In genomic region chr16:57264950-57265371, GRCh38 we compare ENCODE assay signal across 12 cellular contexts. TPM values are rescaled to one million over a fixed set of nuclear protein-coding genes. Genes with fewer than 3 reads are reported as not detected.
DNase-seq lines count a peak whose midpoint lies in the region; ATAC-seq and TF ChIP-seq lines count a peak whose summit lies in the region.
"Had no signal": no experiment of that assay in that cellular context is flagged by ENCODE, and none has a peak within 500 bp of the region (broad histone marks: within the 10 kb centered on the region; RNA-seq: fewer than 3 reads in every experiment).

No MANE protein-coding gene starts in this region.

- H3K36me3 Mint-ChIP-seq in activated T-helper 17 cell treated with anti-CD3 and anti-CD28 coated beads, Interleukin-2, amount 50 U/mL, for 72 hours (ENCODE audit: low read depth): no peaks in the 10 kb centered on the region
- H3K36me3 Mint-ChIP-seq: IgD-negative memory B cell had no signal

- TF ChIP-seq CTCF in spleen (IDR thresholded peaks at IDR 0.05 in 8 of 11, conservative IDR thresholded peaks at IDR 0.05 in 3 of 11): no peak

- no peak for ATAC-seq in activated T-helper 17 cell treated with anti-CD3 and anti-CD28 coated beads, Interleukin-2, amount 50 U/mL, for 72 hours (replicated peaks)
- ATAC-seq: psoas muscle had no signal

- no peaks in the 10 kb centered on the region for H3K27me3 Mint-ChIP-seq in activated T-helper 17 cell treated with anti-CD3 and anti-CD28 coated beads, Interleukin-2, amount 50 U/mL, for 72 hours
- H3K27me3 Mint-ChIP-seq: activated B cell treated with CpG ODN at 0.5 μM for 24 hours; stimulated activated naive CD8-positive, alpha-beta T cell treated with anti-CD3 and anti-CD28 coated beads, Interleukin-15, Interleukin-2, amounts not matched to agents 100 ng/mL and 50 ng/mL, for 24 hours had no signal

- intact Hi-C loops in spleen (cut with DNase I; ENCODE audit: low total_unique reads): no loop called here

- H3K27me3 ChIP-seq in H7 (ENCODE audit: control insufficient read depth, insufficient read depth, low read length): no peaks in the 10 kb centered on the region
- no peaks in the 10 kb centered on the region for H3K27me3 ChIP-seq in layer of hippocampus (ENCODE audit: control insufficient read depth, insufficient read depth, low read length)
- H3K27me3 ChIP-seq in spleen (replicated peaks in 1 of 7): no peaks in the 10 kb centered on the region

- peaks cover 20% of the 10 kb centered on the region for H3K4me1 Mint-ChIP-seq in activated T-helper 17 cell treated with anti-CD3 and anti-CD28 coated beads, Interleukin-2, amount 50 U/mL, for 72 hours

- no peaks in the 10 kb centered on the region for H3K9me3 Mint-ChIP-seq in activated T-helper 17 cell treated with anti-CD3 and anti-CD28 coated beads, Interleukin-2, amount 50 U/mL, for 72 hours
- H3K9me3 Mint-ChIP-seq: activated B cell treated with CpG ODN at 0.5 μM for 24 hours; IgD-negative memory B cell; stimulated activated naive CD8-positive, alpha-beta T cell treated with anti-CD3 and anti-CD28 coated beads, Interleukin-15, Interleukin-2, amounts not matched to agents 100 ng/mL and 50 ng/mL, for 24 hours had no signal

- peak overlapping the region; percentile 53 for H3K27ac Mint-ChIP-seq in activated T-helper 17 cell treated with anti-CD3 and anti-CD28 coated beads, Interleukin-2, amount 50 U/mL, for 72 hours
- H3K27ac Mint-ChIP-seq: activated B cell treated with CpG ODN at 0.5 μM for 24 hours; stimulated activated naive CD8-positive, alpha-beta T cell treated with anti-CD3 and anti-CD28 coated beads, Interleukin-15, Interleukin-2, amounts not matched to agents 100 ng/mL and 50 ng/mL, for 24 hours had no signal

- H3K36me3 ChIP-seq in H7 (replicated peaks; ENCODE audit: control insufficient read depth, insufficient read depth, low read length): no peaks in the 10 kb centered on the region
- no peaks in the 10 kb centered on the region for H3K36me3 ChIP-seq in spleen

- no peak overlapping the region for H3K4me3 Mint-ChIP-seq in activated T-helper 17 cell treated with anti-CD3 and anti-CD28 coated beads, Interleukin-2, amount 50 U/mL, for 72 hours
- H3K4me3 Mint-ChIP-seq: activated B cell treated with CpG ODN at 0.5 μM for 24 hours; IgD-negative memory B cell; stimulated activated naive CD8-positive, alpha-beta T cell treated with anti-CD3 and anti-CD28 coated beads, Interleukin-15, Interleukin-2, amounts not matched to agents 100 ng/mL and 50 ng/mL, for 24 hours had no signal

- TF ChIP-seq POLR2A in spleen (IDR thresholded peaks at IDR 0.05): no peak

- H3K9me3 ChIP-seq in spleen: no peaks in the 10 kb centered on the region
- H3K9me3 ChIP-seq: Caco-2, psoas muscle had no signal

- H3K4me3 ChIP-seq in H7 (ENCODE audit: insufficient read depth, low read depth, low read length): no peak overlapping the region
- no peak overlapping the region for H3K4me3 ChIP-seq in spleen
- H3K4me3 ChIP-seq: psoas muscle had no signal

- DNase-seq in H7 (peak; percentile 39), spleen (peak; percentile 69), RKO (ENCODE audit: low spot score) (no peak), NCI-H524 (lab: John Stamatoyannopoulos, UW) (no peak), T-helper 9 cell (no peak)
- DNase-seq: activated B cell treated with CpG ODN at 0.5 μM for 24 hours, Caco-2 had no signal

- peak overlapping the region; percentile 93 for H3K27ac ChIP-seq in layer of hippocampus (ENCODE audit: low read depth, low read length)
- H3K27ac ChIP-seq in spleen: peak overlapping the region in 1 of 8 donors; percentile 3
- H3K27ac ChIP-seq: psoas muscle had no signal

- H3K4me1 ChIP-seq in spleen: peaks cover 0 to 54% (median 21%) of the 10 kb centered on the region in 6 donors
- H3K4me1 ChIP-seq: psoas muscle had no signal

- WGBS in spleen, 5 donors: 86 to 93% (median 89%) methylated on average over 11 of the region's 11 CpGs

RNA-seq across cellular contexts. Expression of gene PLLP, which starts 19.5 kb away (rescaled TPM):
- total RNA-seq in H7 (2014; rRNA removed; shearing (Covaris generic)): 1.6 and 3.0 TPM in 2 replicates
- total RNA-seq in activated T-helper 17 cell treated with anti-CD3 and anti-CD28 coated beads, Interleukin-2, amount 50 U/mL, for 72 hours: not detected
- total RNA-seq in spleen: 10 to 100 TPM in 6 of 7 donors, 1 to 10 TPM in 1; 9.6 to 53.1 (median 29.1) TPM
- 10 to 100 TPM in 1 of 3 donors, 1 to 10 TPM in 2; 4.7 to 19.1 (median 7.0) TPM for polyA plus RNA-seq in spleen
- total RNA-seq: activated B cell treated with CpG ODN at 0.5 μM for 24 hours had no signal

RNA-seq across cellular contexts. Expression of gene ARL2BP, which starts 19.9 kb away (rescaled TPM):
- 27.7 and 28.3 TPM in 2 replicates for total RNA-seq in H7 (2014; rRNA removed; shearing (Covaris generic))
- 10 to 100 TPM; 17.0 to 23.5 TPM for total RNA-seq in activated T-helper 17 cell treated with anti-CD3 and anti-CD28 coated beads, Interleukin-2, amount 50 U/mL, for 72 hours
- 10 to 100 TPM; 38.0 to 84.6 (median 62.4) TPM for total RNA-seq in spleen
- polyA plus RNA-seq in spleen: 10 to 100 TPM; 30.1 to 65.1 (median 35.7) TPM

Comparison
In these comparisons a context has a peak if more than half of its experiments do, and no peak if none do; other contexts are left out.
1. DNase-seq: peak in H7 (single experiment) and spleen (single experiment); none in RKO (single experiment), NCI-H524 (0 of 2) and T-helper 9 cell (single experiment).